7 cellular contexts compared by ENCODE assay signal in the genomic region with DNA sequence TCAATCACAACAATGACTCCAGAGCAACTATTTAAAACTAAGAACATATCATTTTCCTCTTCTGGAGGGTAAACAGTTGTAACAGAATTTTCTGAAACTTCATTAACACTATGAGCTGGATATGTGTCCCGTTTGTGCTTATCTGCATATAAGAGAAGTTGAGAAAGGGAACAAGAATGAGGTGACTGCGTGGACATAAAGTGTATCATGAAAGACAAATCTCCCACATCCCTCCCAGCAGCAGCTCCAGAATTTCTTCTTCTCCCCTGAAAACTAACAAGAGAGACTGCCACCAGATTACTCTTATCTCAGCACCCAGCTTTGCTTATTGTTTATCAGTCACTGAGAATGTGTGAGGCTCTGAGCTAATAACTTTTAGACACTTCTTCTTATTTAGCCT. TPM values are rescaled to one million over a fixed set of nuclear protein-coding genes. Genes with fewer than 3 reads are reported as not detected.
"Had no signal": no experiment of that assay in that cellular context is flagged by ENCODE, and none has a peak within 500 bp of the region (broad histone marks: within the 10 kb centered on the region; RNA-seq: fewer than 3 reads in every experiment).

No MANE protein-coding gene starts in this region.

RNA-seq across cellular contexts. Expression of a gene that starts 25.8 kb away (rescaled TPM):
- total RNA-seq: dermis microvascular lymphatic vessel endothelial cell, endothelial cell of umbilical vein, esophagus mucosa, esophagus squamous epithelium, glomerular endothelial cell, lung microvascular endothelial cell had no signal
- polyA plus RNA-seq: keratinocyte had no signal
